In genomic region chr6:157959451-157960227, GRCh38 we compare ENCODE assay signal across 15 cellular contexts. TPM values are rescaled to one million over a fixed set of nuclear protein-coding genes. Genes with fewer than 3 reads are reported as not detected.
DNase-seq lines count a peak whose midpoint lies in the region; ATAC-seq and TF ChIP-seq lines count a peak whose summit lies in the region.
"Had no signal": no experiment of that assay in that cellular context is flagged by ENCODE, and none has a peak within 500 bp of the region (broad histone marks: within the 10 kb centered on the region; RNA-seq: fewer than 3 reads in every experiment).

No MANE protein-coding gene starts in this region.

- intact Hi-C loops in esophagus muscularis mucosa (cut with DNase I): no loop called here

- POLR2A ChIA-PET in activated naive CD8-positive, alpha-beta T cell treated with anti-CD3 and anti-CD28 coated beads, Interleukin-2, amount 10 ng/mL, durations not matched to agents 7 days and 5 days (lab: Charles Lee): no interaction called here
- POLR2A ChIA-PET in activated CD8-positive, alpha-beta T cell treated with anti-CD3 and anti-CD28 coated beads, Interleukin-2, amount 10 ng/mL, durations not matched to agents 7 days and 5 days (lab: Charles Lee): interaction anchor here (1.0 kb wide), 1 partner anchor 8 kb away, joined by 3 read pairs; no protein-coding TSS in a partner anchor

- H3K4me1 ChIP-seq in esophagus muscularis mucosa: peaks cover 0 to 3% (median 1%) of the 10 kb centered on the region in 4 donors

- H3K27ac Mint-ChIP-seq in activated naive CD8-positive, alpha-beta T cell treated with anti-CD3 and anti-CD28 coated beads, Interleukin-2, amount 10 ng/mL, durations not matched to agents 7 days and 5 days: peak overlapping the region; percentile 31
- H3K27ac Mint-ChIP-seq in activated naive CD8-positive, alpha-beta T cell treated with anti-CD3 and anti-CD28 coated beads for 36 hours: no peak overlapping the region
- peak overlapping the region; percentile 48 for H3K27ac Mint-ChIP-seq in activated CD8-positive, alpha-beta T cell treated with anti-CD3 and anti-CD28 coated beads, Interleukin-2, amount 10 ng/mL, durations not matched to agents 7 days and 5 days
- H3K27ac Mint-ChIP-seq: B cell; CD4-positive, alpha-beta T cell had no signal

- no peak overlapping the region for H3K4me3 ChIP-seq in esophagus muscularis mucosa

- 100% methylated on average over 1 of the region's 1 CpG for WGBS in esophagus muscularis mucosa

- peaks cover 0 to 29% (median 22%) of the 10 kb centered on the region in 4 donors for H3K9me3 ChIP-seq in esophagus muscularis mucosa

- no peaks in the 10 kb centered on the region for H3K27me3 ChIP-seq in esophagus muscularis mucosa

- peaks cover 30% of the 10 kb centered on the region for H3K36me3 Mint-ChIP-seq in activated naive CD8-positive, alpha-beta T cell treated with anti-CD3 and anti-CD28 coated beads, Interleukin-2, amount 10 ng/mL, durations not matched to agents 7 days and 5 days
- peaks cover 25% of the 10 kb centered on the region for H3K36me3 Mint-ChIP-seq in activated naive CD8-positive, alpha-beta T cell treated with anti-CD3 and anti-CD28 coated beads for 36 hours
- H3K36me3 Mint-ChIP-seq in activated CD8-positive, alpha-beta T cell treated with anti-CD3 and anti-CD28 coated beads, Interleukin-2, amount 10 ng/mL, durations not matched to agents 7 days and 5 days (ENCODE audit: low read depth): peaks cover 20% of the 10 kb centered on the region

- no peak for TF ChIP-seq POLR2A in esophagus muscularis mucosa (IDR thresholded peaks at IDR 0.05; ENCODE audit: low read depth)

- no peak for DNase-seq in activated naive CD8-positive, alpha-beta T cell treated with anti-CD3 and anti-CD28 coated beads, Interleukin-2, amount 10 ng/mL, durations not matched to agents 7 days and 5 days
- DNase-seq in activated naive CD8-positive, alpha-beta T cell treated with anti-CD3 and anti-CD28 coated beads for 36 hours: no peak
- DNase-seq in activated CD8-positive, alpha-beta T cell treated with anti-CD3 and anti-CD28 coated beads, Interleukin-2, amount 10 ng/mL, durations not matched to agents 7 days and 5 days: no peak
- DNase-seq in esophagus muscularis mucosa (ENCODE audit: extremely low spot score): peak; percentile 24
- no peak for DNase-seq in DMS79 treated with DMSO at 0.1 percent for 48 hours (lab: John Stamatoyannopoulos, UW)
- DNase-seq: C1 segment of cervical spinal cord; Calu3; CD4-positive, alpha-beta T cell; DMS 273 treated with DMSO at 0.1 percent for 48 hours; EL; HCEC 1CT had no signal

- H3K27ac ChIP-seq in esophagus muscularis mucosa (replicated peaks in 1 of 4): no peak overlapping the region

- no peaks in the 10 kb centered on the region for H3K27me3 Mint-ChIP-seq in activated naive CD8-positive, alpha-beta T cell treated with anti-CD3 and anti-CD28 coated beads, Interleukin-2, amount 10 ng/mL, durations not matched to agents 7 days and 5 days
- peaks cover 6% of the 10 kb centered on the region for H3K27me3 Mint-ChIP-seq in activated naive CD8-positive, alpha-beta T cell treated with anti-CD3 and anti-CD28 coated beads for 36 hours
- H3K27me3 Mint-ChIP-seq in activated CD8-positive, alpha-beta T cell treated with anti-CD3 and anti-CD28 coated beads, Interleukin-2, amount 10 ng/mL, durations not matched to agents 7 days and 5 days (ENCODE audit: low read depth): no peaks in the 10 kb centered on the region
- H3K27me3 Mint-ChIP-seq: CD4-positive, alpha-beta T cell had no signal

- TF ChIP-seq EP300 in esophagus muscularis mucosa (IDR thresholded peaks at IDR 0.05): no peak

- no peak for ATAC-seq in activated naive CD8-positive, alpha-beta T cell treated with anti-CD3 and anti-CD28 coated beads, Interleukin-2, amount 10 ng/mL, durations not matched to agents 7 days and 5 days (ENCODE audit: low read depth)
- ATAC-seq in activated CD8-positive, alpha-beta T cell treated with anti-CD3 and anti-CD28 coated beads, Interleukin-2, amount 10 ng/mL, durations not matched to agents 7 days and 5 days: no peak
- no peak for ATAC-seq in activated CD4-positive, CD25-positive, alpha-beta regulatory T cell treated with anti-CD3 and anti-CD28 coated beads, Interleukin-2, amount 50 U/mL, for 24 hours
- ATAC-seq in HG02571 (IDR thresholded peaks at IDR 0.05; ENCODE audit: unreplicated experiment): no peak

- peaks cover 25% of the 10 kb centered on the region for H3K4me1 Mint-ChIP-seq in activated naive CD8-positive, alpha-beta T cell treated with anti-CD3 and anti-CD28 coated beads, Interleukin-2, amount 10 ng/mL, durations not matched to agents 7 days and 5 days
- peaks cover 28% of the 10 kb centered on the region for H3K4me1 Mint-ChIP-seq in activated naive CD8-positive, alpha-beta T cell treated with anti-CD3 and anti-CD28 coated beads for 36 hours
- peaks cover 27% of the 10 kb centered on the region for H3K4me1 Mint-ChIP-seq in activated CD8-positive, alpha-beta T cell treated with anti-CD3 and anti-CD28 coated beads, Interleukin-2, amount 10 ng/mL, durations not matched to agents 7 days and 5 days (ENCODE audit: low read depth)
- H3K4me1 Mint-ChIP-seq: IgD-negative memory B cell had no signal

- H3K36me3 ChIP-seq in esophagus muscularis mucosa: no peaks in the 10 kb centered on the region

- no peak overlapping the region for H3K4me3 Mint-ChIP-seq in activated naive CD8-positive, alpha-beta T cell treated with anti-CD3 and anti-CD28 coated beads, Interleukin-2, amount 10 ng/mL, durations not matched to agents 7 days and 5 days
- no peak overlapping the region for H3K4me3 Mint-ChIP-seq in activated naive CD8-positive, alpha-beta T cell treated with anti-CD3 and anti-CD28 coated beads for 36 hours
- H3K4me3 Mint-ChIP-seq in activated CD8-positive, alpha-beta T cell treated with anti-CD3 and anti-CD28 coated beads, Interleukin-2, amount 10 ng/mL, durations not matched to agents 7 days and 5 days: no peak overlapping the region
- H3K4me3 Mint-ChIP-seq: B cell; CD4-positive, alpha-beta T cell; IgD-negative memory B cell had no signal

- CTCF ChIA-PET in activated CD8-positive, alpha-beta T cell treated with anti-CD3 and anti-CD28 coated beads, Interleukin-2, amount 10 ng/mL, durations not matched to agents 7 days and 5 days (lab: Charles Lee): no interaction called here

- peaks cover 17% of the 10 kb centered on the region for H3K9me3 Mint-ChIP-seq in activated naive CD8-positive, alpha-beta T cell treated with anti-CD3 and anti-CD28 coated beads, Interleukin-2, amount 10 ng/mL, durations not matched to agents 7 days and 5 days
- H3K9me3 Mint-ChIP-seq in activated naive CD8-positive, alpha-beta T cell treated with anti-CD3 and anti-CD28 coated beads for 36 hours: peaks cover 28% of the 10 kb centered on the region
- H3K9me3 Mint-ChIP-seq in activated CD8-positive, alpha-beta T cell treated with anti-CD3 and anti-CD28 coated beads, Interleukin-2, amount 10 ng/mL, durations not matched to agents 7 days and 5 days (ENCODE audit: insufficient read depth): peaks cover 30% of the 10 kb centered on the region

- TF ChIP-seq CTCF in esophagus muscularis mucosa (IDR thresholded peaks at IDR 0.05): no peak

RNA-seq across cellular contexts. Expression of gene SYNJ2, which starts 22.0 kb away (rescaled TPM):
- 10 to 100 TPM; 26.2 to 32.1 TPM for total RNA-seq in activated naive CD8-positive, alpha-beta T cell treated with anti-CD3 and anti-CD28 coated beads, Interleukin-2, amount 10 ng/mL, durations not matched to agents 7 days and 5 days
- total RNA-seq in activated naive CD8-positive, alpha-beta T cell treated with anti-CD3 and anti-CD28 coated beads for 36 hours: 10 to 100 TPM; 28.1 to 29.4 TPM
- 10 to 100 TPM; 38.2 to 38.5 TPM for total RNA-seq in activated CD8-positive, alpha-beta T cell treated with anti-CD3 and anti-CD28 coated beads, Interleukin-2, amount 10 ng/mL, durations not matched to agents 7 days and 5 days
- total RNA-seq in esophagus muscularis mucosa: 10 to 100 TPM; 17.0 to 25.3 (median 25.1) TPM
